In genomic region chr22:42920101-42920820, GRCh38 we compare ENCODE assay signal across 12 cellular contexts.
DNase-seq lines count a peak whose midpoint lies in the region; ATAC-seq and TF ChIP-seq lines count a peak whose summit lies in the region.
"Had no signal": no experiment of that assay in that cellular context is flagged by ENCODE, and none has a peak within 500 bp of the region (broad histone marks: within the 10 kb centered on the region; RNA-seq: fewer than 3 reads in every experiment).

No MANE protein-coding gene starts in this region.

- no peaks in the 10 kb centered on the region for H3K9me3 Mint-ChIP-seq in WTC11
- H3K9me3 Mint-ChIP-seq: activated naive CD8-positive, alpha-beta T cell treated with anti-CD3 and anti-CD28 coated beads, Interleukin-2, amount 10 ng/mL, durations not matched to agents 7 days and 5 days had no signal

- CTCF ChIA-PET in WTC11 (lab: Charles Lee), result interaction anchor here (0.6 to 1.5 kb wide), 10 partner anchors 11 to 431 kb away, joined by 3 to 9 read pairs (median 4); partner anchors contain the start of gene PACSIN2
- CTCF ChIA-PET in HEK293T (lab: Yijun Ruan, JAX), result no interaction called here

- H3K9me3 ChIP-seq in gastrocnemius medialis, result no peaks in the 10 kb centered on the region
- H3K9me3 ChIP-seq: ovary, upper lobe of left lung had no signal

- no peaks in the 10 kb centered on the region for H3K36me3 Mint-ChIP-seq in WTC11
- H3K36me3 Mint-ChIP-seq: activated naive CD8-positive, alpha-beta T cell treated with anti-CD3 and anti-CD28 coated beads, Interleukin-2, amount 10 ng/mL, durations not matched to agents 7 days and 5 days had no signal

- peak overlapping the region; percentile 91 for H3K27ac Mint-ChIP-seq in WTC11
- H3K27ac Mint-ChIP-seq: activated naive CD8-positive, alpha-beta T cell treated with anti-CD3 and anti-CD28 coated beads, Interleukin-2, amount 10 ng/mL, durations not matched to agents 7 days and 5 days had no signal

- H3K4me1 ChIP-seq in gastrocnemius medialis, result peaks cover 40 to 81% of the 10 kb centered on the region in 2 donors

- no peaks in the 10 kb centered on the region for H3K27me3 ChIP-seq in gastrocnemius medialis
- H3K27me3 ChIP-seq: ovary, upper lobe of left lung had no signal

- no peak overlapping the region for H3K4me3 ChIP-seq in gastrocnemius medialis
- H3K4me3 ChIP-seq: ovary, upper lobe of left lung had no signal

- H3K27ac ChIP-seq in gastrocnemius medialis, result peak overlapping the region in 3 of 4 donors; percentile 41 to 73 (median 68)
- H3K27ac ChIP-seq: ovary had no signal

- TF ChIP-seq CTCF in WTC11 (IDR thresholded peaks at IDR 0.05), result no peak
- no peak for TF ChIP-seq CTCF in gastrocnemius medialis (IDR thresholded peaks at IDR 0.05 in 4 of 5, conservative IDR thresholded peaks at IDR 0.05 in 1 of 5)

- H3K27me3 Mint-ChIP-seq in WTC11 (ENCODE audit: low read depth), result no peaks in the 10 kb centered on the region
- H3K27me3 Mint-ChIP-seq: activated naive CD8-positive, alpha-beta T cell treated with anti-CD3 and anti-CD28 coated beads, Interleukin-2, amount 10 ng/mL, durations not matched to agents 7 days and 5 days had no signal

- DNase-seq in ELR (ENCODE audit: low read depth), result peak; percentile 57
- DNase-seq in WTC11 (ENCODE audit: low spot score), result no peak
- peak; percentile 67 for DNase-seq in hepatic stellate cell (ENCODE audit: low spot score)
- no peak for DNase-seq in gastrocnemius medialis
- no peak for DNase-seq in KBM-7
- DNase-seq in activated CD4-positive, CD25-positive, alpha-beta regulatory T cell (lab: John Stamatoyannopoulos, UW), result no peak
- DNase-seq in HEK293T (ENCODE audit: extremely low spot score), result no peak
- DNase-seq: activated naive CD8-positive, alpha-beta T cell treated with anti-CD3 and anti-CD28 coated beads, Interleukin-2, amount 10 ng/mL, durations not matched to agents 7 days and 5 days; DMS53 had no signal

- H3K36me3 ChIP-seq in gastrocnemius medialis, result no peaks in the 10 kb centered on the region
- H3K36me3 ChIP-seq: ovary, upper lobe of left lung had no signal

- in situ Hi-C loops in gastrocnemius medialis (cut with MboI; ENCODE audit: low sequenced_read_pairs in 4 of 4) (no loop called here), KBM-7 (cut with MboI; ENCODE audit: low pct_unique_long_range_greater_than_20kb, low sequenced_read_pairs) (no loop called here)

- intact Hi-C loops in gastrocnemius medialis (cut with DNase I; ENCODE audit: low total_unique reads), result no loop called here

- no peak for TF ChIP-seq POLR2A in gastrocnemius medialis (IDR thresholded peaks at IDR 0.05)

- H3K4me1 Mint-ChIP-seq in WTC11, result peaks cover 44% of the 10 kb centered on the region

- POLR2A ChIA-PET in WTC11 (lab: Charles Lee), result interaction anchor here (0.6 kb wide), 2 partner anchors 210 to 805 kb away, joined by 3 to 6 read pairs; no protein-coding TSS in a partner anchor
- POLR2A ChIA-PET in HEK293T (lab: Yijun Ruan, JAX), result no interaction called here

- ATAC-seq in WTC11 (no peak), gastrocnemius medialis (peak; percentile 53 to 64), GM18502 (IDR thresholded peaks at IDR 0.05; ENCODE audit: poor library complexity, unreplicated experiment) (no peak)

- no peak overlapping the region for H3K4me3 Mint-ChIP-seq in WTC11
- H3K4me3 Mint-ChIP-seq: activated naive CD8-positive, alpha-beta T cell treated with anti-CD3 and anti-CD28 coated beads, Interleukin-2, amount 10 ng/mL, durations not matched to agents 7 days and 5 days had no signal

TF ChIP-seq in WTC11, 78 proteins besides CTCF, POLR2A, EP300 and RAD21 (continues in another document):
- TF ChIP-seq, protein P1, sequence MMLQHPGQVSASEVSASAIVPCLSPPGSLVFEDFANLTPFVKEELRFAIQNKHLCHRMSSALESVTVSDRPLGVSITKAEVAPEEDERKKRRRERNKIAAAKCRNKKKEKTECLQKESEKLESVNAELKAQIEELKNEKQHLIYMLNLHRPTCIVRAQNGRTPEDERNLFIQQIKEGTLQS (CRISPR knock-in tag; conservative IDR thresholded peaks at IDR 0.05), result no peak
- TF ChIP-seq ZNF263 (CRISPR knock-in tag; IDR thresholded peaks at IDR 0.05; ENCODE audit: low read depth) (no peak), AFF4 (CRISPR knock-in tag; IDR thresholded peaks at IDR 0.05; ENCODE audit: borderline replicate concordance) (no peak)

TF ChIP-seq in HEK293T, 16 proteins besides CTCF, POLR2A, EP300 and RAD21:
- TF ChIP-seq FOXM1 (IDR thresholded peaks at IDR 0.05; ENCODE audit: borderline replicate concordance) (no peak), ZNF384 (IDR thresholded peaks at IDR 0.05) (no peak), NFRKB (IDR thresholded peaks at IDR 0.05) (no peak), ARNT (IDR thresholded peaks at IDR 0.05) (no peak), SP1 (IDR thresholded peaks at IDR 0.05) (no peak), L3MBTL2 (conservative IDR thresholded peaks at IDR 0.05) (no peak), ELF4 (IDR thresholded peaks at IDR 0.05) (no peak), CTBP1 (IDR thresholded peaks at IDR 0.05; ENCODE audit: borderline replicate concordance) (no peak), SUZ12 (IDR thresholded peaks at IDR 0.05) (no peak), LEF1 (IDR thresholded peaks at IDR 0.05; ENCODE audit: borderline replicate concordance) (no peak), FOXA1 (IDR thresholded peaks at IDR 0.05) (no peak)

Comparison
In these comparisons a context has a peak if more than half of its experiments do, and no peak if none do; other contexts are left out.
1. DNase-seq: peak in ELR (single experiment) and hepatic stellate cell (single experiment); none in WTC11 (single experiment), gastrocnemius medialis (0 of 2), KBM-7 (single experiment), activated CD4-positive, CD25-positive, alpha-beta regulatory T cell (0 of 4) and HEK293T (single experiment).
2. ATAC-seq: peak in gastrocnemius medialis (2 of 2); none in WTC11 (single experiment) and GM18502 (single experiment).